In the genomic region with DNA sequence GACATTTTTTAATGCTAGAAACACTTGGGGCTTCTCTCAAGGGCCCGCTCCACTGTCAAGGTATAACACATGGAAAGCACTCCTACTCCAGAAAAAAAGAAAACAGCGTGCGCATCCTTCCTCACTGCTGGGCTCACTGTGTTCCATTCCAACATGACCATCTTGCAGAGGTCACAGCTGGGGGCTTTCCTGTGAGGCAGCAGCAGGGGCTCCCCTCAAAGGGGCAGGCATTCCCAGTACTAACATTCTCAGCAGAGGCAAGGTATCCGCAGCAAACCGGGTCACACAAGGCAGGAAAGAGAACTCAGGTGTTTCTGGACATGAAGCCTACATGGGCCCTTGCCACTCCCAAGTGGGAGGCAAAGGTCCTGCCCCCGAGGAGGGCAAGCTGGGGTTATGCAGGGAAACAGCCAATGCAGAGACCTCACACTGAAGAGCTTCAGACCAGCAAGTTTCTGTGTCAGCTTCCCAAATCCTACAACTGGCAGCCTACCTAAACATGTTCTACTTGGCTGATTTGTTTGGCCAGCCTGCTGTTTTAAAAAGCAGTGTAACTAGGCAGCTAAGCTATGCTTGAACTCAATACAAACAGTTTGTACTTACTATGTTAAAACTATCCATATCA, we compare ENCODE assay signal across 27 cellular contexts. TPM values are rescaled to one million over a fixed set of nuclear protein-coding genes. Genes with fewer than 3 reads are reported as not detected.
DNase-seq lines count a peak whose midpoint lies in the region; ATAC-seq and TF ChIP-seq lines count a peak whose summit lies in the region.
"Had no signal": no experiment of that assay in that cellular context is flagged by ENCODE, and none has a peak within 500 bp of the region (broad histone marks: within the 10 kb centered on the region; RNA-seq: fewer than 3 reads in every experiment).

No MANE protein-coding gene starts in this region.

- peaks cover 17% of the 10 kb centered on the region for H3K27me3 Mint-ChIP-seq in GM23338 (ENCODE audit: insufficient read depth, low read depth, poor library complexity)
- peaks cover 2% of the 10 kb centered on the region for H3K27me3 Mint-ChIP-seq in nephron progenitor cell (ENCODE audit: low read depth, poor library complexity)
- H3K27me3 Mint-ChIP-seq: CD4-positive, CD25-positive, alpha-beta regulatory T cell had no signal

- no peaks in the 10 kb centered on the region for H4K20me1 ChIP-seq in GM23338 (replicated peaks; ENCODE audit: insufficient read depth)

- peak overlapping the region; percentile 47; the same call in 1 of the 2 replicates for H3K4me2 ChIP-seq in GM23338
- H3K4me2 ChIP-seq: PC-9 had no signal

- H3K9me3 Mint-ChIP-seq in GM23338 (no peaks in the 10 kb centered on the region), nephron progenitor cell (peaks cover 6% of the 10 kb centered on the region)

- no peak for ATAC-seq in GM23338
- no peak for ATAC-seq in GM19452 (IDR thresholded peaks at IDR 0.05; ENCODE audit: unreplicated experiment)
- ATAC-seq: gastrocnemius medialis, K562 had no signal

- peaks cover 42% of the 10 kb centered on the region for H3K4me1 ChIP-seq in GM23338 (ENCODE audit: insufficient read depth)
- peaks cover 22% of the 10 kb centered on the region for H3K4me1 ChIP-seq in left ventricle myocardium inferior

- H3K27ac Mint-ChIP-seq in GM23338 (peak overlapping the region; percentile 75), nephron progenitor cell (peak overlapping the region; percentile 86)
- H3K27ac Mint-ChIP-seq: CD4-positive, CD25-positive, alpha-beta regulatory T cell had no signal

- H3K4me1 Mint-ChIP-seq in GM23338 = peaks cover 51% of the 10 kb centered on the region
- H3K4me1 Mint-ChIP-seq in nephron progenitor cell = peaks cover 74% of the 10 kb centered on the region

- H3K9me2 ChIP-seq in GM23338 (ENCODE audit: insufficient read depth) = no peaks in the 10 kb centered on the region

- H3K36me3 ChIP-seq in GM23338 (ENCODE audit: insufficient read depth) = no peaks in the 10 kb centered on the region; the same call in 1 of the 2 replicates
- H3K36me3 ChIP-seq in left ventricle myocardium inferior = no peaks in the 10 kb centered on the region
- H3K36me3 ChIP-seq: gastrocnemius medialis, MG63 had no signal

- H3K4me3 ChIP-seq in GM23338 (no peak overlapping the region), LNCaP clone FGC (ENCODE audit: low read depth, low read length) (no peak overlapping the region), left ventricle myocardium inferior (no peak overlapping the region)
- H3K4me3 ChIP-seq: gastrocnemius medialis, K562, MG63, PC-9 had no signal

- H3K79me2 ChIP-seq in GM23338 (replicated peaks; ENCODE audit: insufficient read depth) = peaks cover 18% of the 10 kb centered on the region

- TF ChIP-seq CTCF in GM23338 (conservative IDR thresholded peaks at IDR 0.05; ENCODE audit: low read depth in 2 of 2) (no peak), LNCaP clone FGC (IDR thresholded peaks at IDR 0.05; ENCODE audit: control insufficient read depth, extremely low read depth, insufficient read depth) (no peak), left ventricle myocardium inferior (IDR thresholded peaks at IDR 0.05; ENCODE audit: borderline replicate concordance) (no peak), nephron progenitor cell (IDR thresholded peaks at IDR 0.05) (no peak)

- no peak overlapping the region for H2AFZ ChIP-seq in GM23338
- H2AFZ ChIP-seq: PC-9 had no signal

- H3K4me3 Mint-ChIP-seq in GM23338 (no peak overlapping the region; the same call in 2 of the 3 replicates), nephron progenitor cell (peak overlapping the region; percentile 23)
- H3K4me3 Mint-ChIP-seq: CD4-positive, CD25-positive, alpha-beta regulatory T cell had no signal

- intact Hi-C loops in left ventricle myocardium inferior (cut with micrococcal nuclease) = no loop called here

- H3K27me3 ChIP-seq in GM23338 (ENCODE audit: insufficient read depth) = no peaks in the 10 kb centered on the region
- H3K27me3 ChIP-seq in left ventricle myocardium inferior (ENCODE audit: low read depth) = no peaks in the 10 kb centered on the region
- H3K27me3 ChIP-seq: gastrocnemius medialis, MG63 had no signal

- H3K27ac ChIP-seq in GM23338 (ENCODE audit: low read depth) (no peak overlapping the region; the same call in 1 of the 2 replicates), left ventricle myocardium inferior (replicated peaks) (peak overlapping the region; percentile 64)
- H3K27ac ChIP-seq: PC-9 had no signal

- no peaks in the 10 kb centered on the region; the same call in 1 of the 2 replicates for H3F3A ChIP-seq in GM23338 (replicated peaks; ENCODE audit: low read depth)

- H3K36me3 Mint-ChIP-seq in GM23338 (ENCODE audit: low read depth) (peaks cover 11% of the 10 kb centered on the region; the same call in 2 of the 3 replicates), nephron progenitor cell (ENCODE audit: low read depth) (peaks cover 20% of the 10 kb centered on the region)

- DNase-seq in GM23338 (ENCODE audit: low spot score) (peak; percentile 35), LNCaP clone FGC (ENCODE audit: low read depth) (peak; percentile 28), left ventricle myocardium inferior (no peak), nephron progenitor cell (no peak), NCI-H2081 treated with DMSO at 0.1 percent for 48 hours (lab: John Stamatoyannopoulos, UW) (no peak), NCI-H187 (lab: John Stamatoyannopoulos, UW) (no peak)
- DNase-seq: activated CD4-positive, alpha-beta T cell treated with anti-CD3 and anti-CD28 coated beads, Interleukin-2, amount 50 U/mL, for 4 hours; activated CD4-positive, CD25-positive, alpha-beta regulatory T cell; activated effector memory CD4-positive, alpha-beta T cell treated with Interleukin-2 at 50 U/mL for 16 hours; CD4-positive, CD25-positive, alpha-beta regulatory T cell; effector CD8-positive, alpha-beta T cell; erythroblast; gastrocnemius medialis; hypothalamus; islet precursor cell; mesendoderm; MG63; NCI-H1417; NCI-H2107; NCI-H510A; PC-9; SIG-M5; stimulated activated naive CD4-positive, alpha-beta T cell treated with Interleukin-2 at 50 U/mL for 16 hours; SW 1271; T1000 had no signal

- no peaks in the 10 kb centered on the region for H3K9me3 ChIP-seq in left ventricle myocardium inferior (replicated peaks)
- H3K9me3 ChIP-seq: gastrocnemius medialis, MG63 had no signal

TF ChIP-seq in GM23338, 12 proteins besides CTCF, POLR2A, EP300 and RAD21 (continues in another document):
- TF ChIP-seq REST (IDR thresholded peaks at IDR 0.05; ENCODE audit: unreplicated experiment) (no peak), ZNF331 (CRISPR knock-in tag; IDR thresholded peaks at IDR 0.05; ENCODE audit: low read depth) (no peak), POLR2AphosphoS5 (IDR thresholded peaks at IDR 0.05; ENCODE audit: low read depth) (no peak), EZH2phosphoT487 (IDR thresholded peaks at IDR 0.05; ENCODE audit: unreplicated experiment) (no peak), STAT1 (IDR thresholded peaks at IDR 0.05; ENCODE audit: unreplicated experiment) (no peak), JUNB (IDR thresholded peaks at IDR 0.05; ENCODE audit: unreplicated experiment) (no peak)
- TF ChIP-seq, protein P1, sequence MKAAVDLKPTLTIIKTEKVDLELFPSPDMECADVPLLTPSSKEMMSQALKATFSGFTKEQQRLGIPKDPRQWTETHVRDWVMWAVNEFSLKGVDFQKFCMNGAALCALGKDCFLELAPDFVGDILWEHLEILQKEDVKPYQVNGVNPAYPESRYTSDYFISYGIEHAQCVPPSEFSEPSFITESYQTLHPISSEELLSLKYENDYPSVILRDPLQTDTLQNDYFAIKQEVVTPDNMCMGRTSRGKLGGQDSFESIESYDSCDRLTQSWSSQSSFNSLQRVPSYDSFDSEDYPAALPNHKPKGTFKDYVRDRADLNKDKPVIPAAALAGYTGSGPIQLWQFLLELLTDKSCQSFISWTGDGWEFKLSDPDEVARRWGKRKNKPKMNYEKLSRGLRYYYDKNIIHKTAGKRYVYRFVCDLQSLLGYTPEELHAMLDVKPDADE (IDR thresholded peaks at IDR 0.05) = no peak

RNA-seq across cellular contexts. Expression of gene BDH1, which starts 6.4 kb away (rescaled TPM):
- total RNA-seq in GM23338 (2014; rRNA removed; shearing (Covaris generic)) = 11.2 and 18.1 TPM in 2 replicates
- polyA plus RNA-seq in GM23338 (2016; fragmentation: Nextera tagmentation; extraction: Ambion mirVana) = 17.1 and 19.3 TPM in 2 replicates
- total RNA-seq in left ventricle myocardium inferior = 90.0 TPM

Comparison
In these comparisons a context has a peak if more than half of its experiments do, and no peak if none do; other contexts are left out.
1. DNase-seq: peak in GM23338 (single experiment) and LNCaP clone FGC (single experiment); none in left ventricle myocardium inferior (single experiment), nephron progenitor cell (single experiment), NCI-H2081 treated with DMSO at 0.1 percent for 48 hours (single experiment) and NCI-H187 (0 of 2).